25 cellular contexts compared by ENCODE assay signal in genomic region chr1:168766568-168766967, GRCh38. TPM values are rescaled to one million over a fixed set of nuclear protein-coding genes. Genes with fewer than 3 reads are reported as not detected.
"Had no signal": no experiment of that assay in that cellular context is flagged by ENCODE, and none has a peak within 500 bp of the region (broad histone marks: within the 10 kb centered on the region; RNA-seq: fewer than 3 reads in every experiment).

No MANE protein-coding gene starts in this region.

- ATAC-seq: gastrocnemius medialis; left cardiac atrium; left ventricle myocardium superior; naive thymus-derived CD4-positive, alpha-beta T cell; psoas muscle; sciatic nerve had no signal

- H3K36me3 ChIP-seq: esophagus muscularis mucosa, gastrocnemius medialis, stomach, thoracic aorta had no signal

- H3K27ac ChIP-seq: coronary artery, epithelial cell of prostate, esophagus muscularis mucosa, gastrocnemius medialis, psoas muscle, stomach, thoracic aorta had no signal

- H3K27me3 ChIP-seq: esophagus muscularis mucosa, gastrocnemius medialis, stomach had no signal

- DNase-seq: effector CD8-positive, alpha-beta T cell; gastrocnemius medialis; glutamatergic neuron; kidney; left cardiac atrium; left ventricle myocardium superior; naive thymus-derived CD4-positive, alpha-beta T cell; nephron progenitor cell; psoas muscle; retina; stimulated activated CD4-positive, alpha-beta T cell treated with anti-CD3 and anti-CD28 coated beads, Interleukin-2, amount 100 ng/mL, for 24 hours; stimulated activated CD4-positive, alpha-beta T cell treated with anti-CD3 and anti-CD28 coated beads, Interleukin-4, amount 100 ng/mL, for 4 hours; stimulated activated naive CD4-positive, alpha-beta T cell; stomach; substantia nigra had no signal

- FAIRE-seq: endometrium, kidney, urothelium cell line had no signal

- H3K9me3 ChIP-seq: esophagus muscularis mucosa, gastrocnemius medialis, psoas muscle, stomach, thoracic aorta had no signal

- H3K4me3 ChIP-seq: coronary artery, esophagus muscularis mucosa, gastrocnemius medialis, psoas muscle, stomach, thoracic aorta had no signal

RNA-seq across cellular contexts. Expression of gene DPT, which starts 37.6 kb away (rescaled TPM):
- total RNA-seq: dermis microvascular lymphatic vessel endothelial cell; lung microvascular endothelial cell; mononuclear cell; naive thymus-derived CD4-positive, alpha-beta T cell had no signal
- polyA plus RNA-seq: naive thymus-derived CD4-positive, alpha-beta T cell had no signal
